In the genomic region with DNA sequence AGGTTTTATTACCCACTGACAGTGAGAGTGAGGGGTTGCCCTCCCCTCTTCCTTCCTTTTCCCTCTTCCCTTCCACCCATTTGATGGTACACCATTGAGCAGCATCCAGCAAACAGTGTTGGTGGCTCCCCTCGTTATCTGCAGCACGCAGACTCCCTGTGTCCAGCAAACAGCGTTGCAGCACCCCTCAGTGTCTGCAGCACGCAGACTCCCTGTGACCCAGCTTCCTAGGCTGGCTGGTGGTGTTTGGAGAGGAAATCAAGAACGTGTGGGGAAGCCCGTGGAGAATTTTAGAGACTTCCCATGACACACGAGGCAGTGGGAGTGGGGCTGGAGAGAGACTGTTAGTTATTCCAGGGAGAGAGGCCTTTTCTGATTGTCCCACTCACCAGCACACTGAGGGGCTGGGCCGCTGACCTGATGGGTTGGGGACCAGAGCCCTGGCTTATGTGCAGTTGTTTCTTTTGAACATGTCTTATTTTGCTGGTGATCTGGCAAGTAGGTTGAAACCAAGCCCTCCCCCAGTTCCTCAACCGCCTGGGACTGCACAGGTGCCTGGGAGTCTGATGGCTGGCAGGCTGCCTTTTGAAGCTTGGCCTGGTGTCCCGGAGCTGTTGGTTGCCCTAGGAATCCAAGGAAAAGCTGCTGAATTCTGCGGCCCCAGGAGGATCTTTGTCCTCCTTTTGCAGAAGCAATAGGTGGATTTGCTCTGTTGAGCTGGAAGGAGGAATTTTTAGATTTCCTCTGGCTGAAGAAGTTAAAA, we compare ENCODE assay signal across 18 cellular contexts. TPM values are rescaled to one million over a fixed set of nuclear protein-coding genes. Genes with fewer than 3 reads are reported as not detected.
DNase-seq lines count a peak whose midpoint lies in the region; ATAC-seq and TF ChIP-seq lines count a peak whose summit lies in the region.
"Had no signal": no experiment of that assay in that cellular context is flagged by ENCODE, and none has a peak within 500 bp of the region (broad histone marks: within the 10 kb centered on the region; RNA-seq: fewer than 3 reads in every experiment).

No MANE protein-coding gene starts in this region.

- peaks cover 31% of the 10 kb centered on the region for H3K4me1 Mint-ChIP-seq in endothelial cell (ENCODE audit: unreplicated experiment)

- H3K4me1 ChIP-seq in RWPE2 (ENCODE audit: insufficient read depth, poor library complexity, severe bottlenecking) = no peaks in the 10 kb centered on the region
- H3K4me1 ChIP-seq in lower lobe of right lung = no peaks in the 10 kb centered on the region
- H3K4me1 ChIP-seq: heart left ventricle, sigmoid colon had no signal

- H3K4me3 ChIP-seq in RWPE2 (ENCODE audit: severe bottlenecking) (no peak overlapping the region), lower lobe of right lung (no peak overlapping the region)
- H3K4me3 ChIP-seq: cardiac muscle cell, heart left ventricle, sigmoid colon had no signal

- H3K27me3 Mint-ChIP-seq in endothelial cell (ENCODE audit: unreplicated experiment) = peaks cover 6% of the 10 kb centered on the region
- H3K27me3 Mint-ChIP-seq: stimulated activated naive CD8-positive, alpha-beta T cell treated with anti-CD3 and anti-CD28 coated beads, Interleukin-15, Interleukin-2, amounts not matched to agents 100 ng/mL and 50 ng/mL, for 24 hours had no signal

- TF ChIP-seq CTCF in RWPE2 (IDR thresholded peaks at IDR 0.05; ENCODE audit: poor library complexity, severe bottlenecking) = no peak
- TF ChIP-seq CTCF in endothelial cell (IDR thresholded peaks at IDR 0.05; ENCODE audit: unreplicated experiment) = no peak
- no peak for TF ChIP-seq CTCF in lower lobe of right lung (IDR thresholded peaks at IDR 0.05)

- H3K27ac ChIP-seq in RWPE2 (ENCODE audit: poor library complexity, severe bottlenecking) (no peak overlapping the region), lower lobe of right lung (no peak overlapping the region)
- H3K27ac ChIP-seq: 22Rv1, cardiac muscle cell, heart left ventricle, sigmoid colon had no signal

- H3K4me3 Mint-ChIP-seq in endothelial cell (ENCODE audit: unreplicated experiment) = no peak overlapping the region
- H3K4me3 Mint-ChIP-seq: neural crest cell; stimulated activated naive CD8-positive, alpha-beta T cell treated with anti-CD3 and anti-CD28 coated beads, Interleukin-15, Interleukin-2, amounts not matched to agents 100 ng/mL and 50 ng/mL, for 24 hours had no signal

- peak overlapping the region; percentile 3 for H3K27ac Mint-ChIP-seq in endothelial cell (ENCODE audit: unreplicated experiment)
- H3K27ac Mint-ChIP-seq: activated T-helper 2 cell treated with anti-CD3 and anti-CD28 coated beads, Interferon-gamma antibody, Interleukin-2, Interleukin-4, amounts not matched to agents 10 μg/mL and 5 μg/mL and 100 μg/mL, durations not matched to agents 14 hours and 24 hours and 36 hours had no signal

- H3K9me3 ChIP-seq in RWPE2 (ENCODE audit: severe bottlenecking) (no peaks in the 10 kb centered on the region), lower lobe of right lung (no peaks in the 10 kb centered on the region)
- H3K9me3 ChIP-seq: heart left ventricle, sigmoid colon had no signal

- H3K27me3 ChIP-seq in RWPE2 (ENCODE audit: insufficient read depth, poor library complexity, severe bottlenecking) (no peaks in the 10 kb centered on the region), lower lobe of right lung (ENCODE audit: low read depth) (no peaks in the 10 kb centered on the region)
- H3K27me3 ChIP-seq: cardiac muscle cell, heart left ventricle, sigmoid colon had no signal

- intact Hi-C loops in posterior cingulate gyrus (cut with DNase I) (no loop called here), lower lobe of right lung (cut with DNase I) (no loop called here)

- peaks cover 3% of the 10 kb centered on the region for H3K36me3 Mint-ChIP-seq in endothelial cell (ENCODE audit: low read depth, unreplicated experiment)

- no peaks in the 10 kb centered on the region for H3K9me3 Mint-ChIP-seq in endothelial cell (ENCODE audit: unreplicated experiment)
- H3K9me3 Mint-ChIP-seq: activated T-helper 2 cell treated with anti-CD3 and anti-CD28 coated beads, Interferon-gamma antibody, Interleukin-2, Interleukin-4, amounts not matched to agents 10 μg/mL and 5 μg/mL and 100 μg/mL, durations not matched to agents 14 hours and 24 hours and 36 hours; neural crest cell; stimulated activated naive CD8-positive, alpha-beta T cell treated with anti-CD3 and anti-CD28 coated beads, Interleukin-15, Interleukin-2, amounts not matched to agents 100 ng/mL and 50 ng/mL, for 24 hours had no signal

- DNase-seq in DMS 273 (lab: John Stamatoyannopoulos, UW; ENCODE audit: unreplicated experiment) (peak; percentile 12), DMS 273 treated with DMSO at 0.1 percent for 48 hours (lab: John Stamatoyannopoulos, UW) (no peak), RWPE2 (ENCODE audit: low spot score) (peak; percentile 52), endothelial cell (ENCODE audit: low spot score) (no peak), posterior cingulate gyrus (peak in 6 of 10 donors; percentile 34 to 91 (median 66)), NCI-H128 (lab: John Stamatoyannopoulos, UW; ENCODE audit: unreplicated experiment) (no peak), lower lobe of right lung (no peak)
- DNase-seq in activated CD4-positive, CD25-positive, alpha-beta regulatory T cell treated with anti-CD3 and anti-CD28 coated beads, Interleukin-2, amount 50 U/mL, for 72 hours = no peak
- DNase-seq: activated CD4-positive, alpha-beta T cell treated with anti-CD3 and anti-CD28 coated beads for 1 hour; heart left ventricle; NCI-H2171; sigmoid colon had no signal

- H3K36me3 ChIP-seq in RWPE2 (ENCODE audit: low read depth) (no peaks in the 10 kb centered on the region), lower lobe of right lung (no peaks in the 10 kb centered on the region)
- H3K36me3 ChIP-seq: cardiac muscle cell, heart left ventricle, sigmoid colon had no signal

- ATAC-seq in RWPE2 (ENCODE audit: low read depth) (no peak), lower lobe of right lung (no peak)
- ATAC-seq: heart left ventricle had no signal

RNA-seq across cellular contexts. Expression of a gene that starts 18.9 kb away (rescaled TPM):
- total RNA-seq in endothelial cell (ENCODE audit: unreplicated experiment) (33.1 TPM), lower lobe of right lung (3.8 TPM)

RNA-seq across cellular contexts. Expression of a gene that starts 56.3 kb away (rescaled TPM):
- total RNA-seq in endothelial cell (ENCODE audit: unreplicated experiment) (not detected), lower lobe of right lung (not detected)
- total RNA-seq: activated T-helper 2 cell treated with anti-CD3 and anti-CD28 coated beads, Interferon-gamma antibody, Interleukin-2, Interleukin-4, amounts not matched to agents 10 μg/mL and 5 μg/mL and 100 μg/mL, durations not matched to agents 14 hours and 24 hours and 36 hours; cardiac muscle cell; heart left ventricle; M059J; neural crest cell; sigmoid colon had no signal

Comparison
In these comparisons a context has a peak if more than half of its experiments do, and no peak if none do; other contexts are left out.
1. DNase-seq: peak in DMS 273 (single experiment), RWPE2 (single experiment) and posterior cingulate gyrus (6 of 10); none in DMS 273 treated with DMSO at 0.1 percent for 48 hours (single experiment), endothelial cell (single experiment), activated CD4-positive, CD25-positive, alpha-beta regulatory T cell treated with anti-CD3 and anti-CD28 coated beads, Interleukin-2, amount 50 U/mL, for 72 hours (single experiment), NCI-H128 (single experiment) and lower lobe of right lung (single experiment).